In the genomic region with DNA sequence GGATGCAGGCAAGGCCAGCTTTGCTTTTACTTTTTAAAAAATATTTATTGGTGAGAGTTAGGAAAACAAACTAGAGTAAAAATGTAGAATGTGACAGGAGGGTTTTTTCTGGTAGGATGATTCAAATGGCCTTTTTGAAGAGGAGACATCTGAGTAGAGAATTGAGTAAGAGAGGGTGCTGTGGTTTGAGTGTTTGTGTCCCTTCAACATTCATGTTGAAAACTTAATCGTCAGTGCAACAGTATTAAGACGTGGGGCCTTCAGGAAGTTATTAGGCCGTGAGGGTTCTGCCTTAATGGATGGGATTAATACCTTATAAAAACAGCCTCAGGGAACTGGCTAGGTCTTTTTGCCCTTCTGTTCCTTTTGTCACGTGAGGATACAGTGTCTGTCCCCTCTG, we compare ENCODE assay signal across 26 cellular contexts.
"Had no signal": no experiment of that assay in that cellular context is flagged by ENCODE, and none has a peak within 500 bp of the region (broad histone marks: within the 10 kb centered on the region; RNA-seq: fewer than 3 reads in every experiment).

No MANE protein-coding gene starts in this region.

- H3K36me3 ChIP-seq: adrenal gland, esophagus muscularis mucosa, left lung, lower lobe of right lung, right lobe of liver, stomach, thyroid gland, upper lobe of left lung, vagina had no signal

- H3K4me3 ChIP-seq: adrenal gland, body of pancreas, esophagus muscularis mucosa, left lung, lower lobe of right lung, mucosa of descending colon, right lobe of liver, stomach, thyroid gland, upper lobe of left lung, vagina had no signal

- H3K27ac Mint-ChIP-seq: activated CD4-positive, alpha-beta T cell treated with anti-CD3 and anti-CD28 coated beads for 36 hours; activated CD8-positive, alpha-beta T cell treated with anti-CD3 and anti-CD28 coated beads, Interleukin-2, amount 10 ng/mL, durations not matched to agents 7 days and 5 days; activated naive CD8-positive, alpha-beta T cell treated with anti-CD3 and anti-CD28 coated beads for 36 hours; nephron had no signal

- H3K36me3 Mint-ChIP-seq: activated naive CD8-positive, alpha-beta T cell treated with anti-CD3 and anti-CD28 coated beads for 36 hours had no signal

- H3K27ac ChIP-seq: adrenal gland, body of pancreas, esophagus muscularis mucosa, left lung, lower lobe of right lung, right lobe of liver, stomach, thyroid gland, upper lobe of left lung, vagina had no signal

- H3K27me3 ChIP-seq: adrenal gland, body of pancreas, esophagus muscularis mucosa, left lung, right lobe of liver, stomach, thyroid gland, upper lobe of left lung, vagina had no signal

- FAIRE-seq: colon, islet of Langerhans had no signal

- H3K4me1 Mint-ChIP-seq: activated CD4-positive, alpha-beta T cell treated with anti-CD3 and anti-CD28 coated beads for 36 hours; activated naive CD8-positive, alpha-beta T cell treated with anti-CD3 and anti-CD28 coated beads for 36 hours; nephron had no signal

- H3K27me3 Mint-ChIP-seq: activated naive CD8-positive, alpha-beta T cell treated with anti-CD3 and anti-CD28 coated beads for 36 hours had no signal

- H3K4me1 ChIP-seq: adrenal gland, body of pancreas, esophagus muscularis mucosa, left lung, lower lobe of right lung, right lobe of liver, stomach, thyroid gland, upper lobe of left lung, vagina had no signal

- ATAC-seq: activated CD4-positive, alpha-beta T cell treated with anti-CD3 and anti-CD28 coated beads for 36 hours; activated CD8-positive, alpha-beta T cell treated with anti-CD3 and anti-CD28 coated beads, Interleukin-2, amount 10 ng/mL, durations not matched to agents 7 days and 5 days; body of pancreas; lower lobe of right lung; mucosa of descending colon; right lobe of liver had no signal

- DNase-seq: activated CD4-positive, alpha-beta T cell treated with anti-CD3 and anti-CD28 coated beads for 36 hours; activated CD4-positive, CD25-positive, alpha-beta regulatory T cell; activated CD8-positive, alpha-beta T cell treated with anti-CD3 and anti-CD28 coated beads, Interleukin-2, amount 10 ng/mL, durations not matched to agents 7 days and 5 days; activated effector memory CD4-positive, alpha-beta T cell treated with Interleukin-2 at 50 U/mL for 16 hours; activated naive CD4-positive, alpha-beta T cell treated with Interleukin-2 at 50 U/mL for 16 hours; activated naive CD8-positive, alpha-beta T cell treated with anti-CD3 and anti-CD28 coated beads for 36 hours; adrenal gland; aorta; body of pancreas; dermis blood vessel endothelial cell; effector CD4-positive, alpha-beta T cell; foreskin melanocyte; left lung; lower lobe of right lung; mucosa of descending colon; posterior cingulate gyrus; right lobe of liver; stimulated activated CD4-positive, alpha-beta T cell treated with anti-CD3 and anti-CD28 coated beads, Interleukin-4, amount 100 ng/mL, for 1 hour; stomach; thyroid gland; upper lobe of left lung had no signal

- H3K9me3 ChIP-seq: adrenal gland, body of pancreas, esophagus muscularis mucosa, left lung, lower lobe of right lung, mucosa of descending colon, stomach, thyroid gland, vagina had no signal

- H3K4me3 Mint-ChIP-seq: activated CD4-positive, alpha-beta T cell treated with anti-CD3 and anti-CD28 coated beads for 36 hours; activated CD8-positive, alpha-beta T cell treated with anti-CD3 and anti-CD28 coated beads, Interleukin-2, amount 10 ng/mL, durations not matched to agents 7 days and 5 days; activated naive CD8-positive, alpha-beta T cell treated with anti-CD3 and anti-CD28 coated beads for 36 hours; nephron had no signal
